1 cellular context compared by ENCODE assay signal in the genomic region with DNA sequence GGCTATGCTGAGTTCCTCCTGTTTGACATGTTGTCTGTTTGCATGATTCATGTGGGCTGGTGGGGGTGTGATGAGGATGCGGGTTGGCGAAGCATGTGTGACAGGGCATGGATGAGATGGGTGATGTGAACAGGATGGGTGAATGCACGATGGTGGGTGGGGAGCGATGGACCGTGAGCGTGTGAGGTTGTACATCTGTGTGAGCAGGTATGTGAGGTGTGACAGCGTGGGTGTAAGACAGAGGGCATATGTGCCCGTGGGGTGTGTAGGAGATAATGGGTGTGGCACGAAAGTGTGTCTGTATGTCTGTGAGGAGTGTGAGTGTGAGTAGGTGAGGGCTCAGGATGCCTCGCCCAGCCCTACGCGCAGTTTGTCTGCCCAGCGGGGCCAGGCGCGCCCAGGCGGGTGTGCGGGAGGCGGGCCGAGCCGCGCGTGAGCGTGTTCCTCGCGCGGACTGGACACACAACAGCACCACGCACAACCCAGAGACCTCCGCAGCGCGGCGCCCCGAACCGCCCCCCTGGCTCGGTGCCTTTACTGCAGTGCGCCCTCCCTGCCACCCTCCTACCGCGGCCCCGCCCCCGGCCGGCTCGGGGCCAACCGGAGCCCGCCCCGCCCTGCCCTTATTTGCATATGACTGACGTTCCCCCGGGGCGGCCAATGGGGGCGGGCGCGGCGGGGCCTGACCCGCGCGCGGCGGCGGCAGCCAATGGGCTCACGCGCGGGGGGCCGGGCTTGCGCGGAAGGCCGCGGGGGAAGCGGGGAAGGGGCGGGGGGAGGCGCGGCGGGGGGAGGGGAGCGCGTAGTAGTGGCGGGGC.
TF ChIP-seq lines count a peak whose summit lies in the region.

No MANE protein-coding gene starts in this region.

TF ChIP-seq in SK-N-SH treated with all-trans-retinoic acid at 6 μM for 48 hours, 23 proteins besides CTCF, POLR2A, EP300 and RAD21 (continued from another document):
- TF ChIP-seq, protein P1, sequence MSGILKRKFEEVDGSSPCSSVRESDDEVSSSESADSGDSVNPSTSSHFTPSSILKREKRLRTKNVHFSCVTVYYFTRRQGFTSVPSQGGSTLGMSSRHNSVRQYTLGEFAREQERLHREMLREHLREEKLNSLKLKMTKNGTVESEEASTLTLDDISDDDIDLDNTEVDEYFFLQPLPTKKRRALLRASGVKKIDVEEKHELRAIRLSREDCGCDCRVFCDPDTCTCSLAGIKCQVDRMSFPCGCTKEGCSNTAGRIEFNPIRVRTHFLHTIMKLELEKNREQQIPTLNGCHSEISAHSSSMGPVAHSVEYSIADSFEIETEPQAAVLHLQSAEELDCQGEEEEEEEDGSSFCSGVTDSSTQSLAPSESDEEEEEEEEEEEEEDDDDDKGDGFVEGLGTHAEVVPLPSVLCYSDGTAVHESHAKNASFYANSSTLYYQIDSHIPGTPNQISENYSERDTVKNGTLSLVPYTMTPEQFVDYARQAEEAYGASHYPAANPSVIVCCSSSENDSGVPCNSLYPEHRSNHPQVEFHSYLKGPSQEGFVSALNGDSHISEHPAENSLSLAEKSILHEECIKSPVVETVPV (CRISPR knock-in tag; IDR thresholded peaks at IDR 0.05): no peak
- no peak for TF ChIP-seq TSHZ2 (CRISPR knock-in tag; IDR thresholded peaks at IDR 0.05)
